13 cellular contexts compared by ENCODE assay signal in genomic region chr1:118429856-118430255, GRCh38.
DNase-seq lines count a peak whose midpoint lies in the region.
"Had no signal": no experiment of that assay in that cellular context is flagged by ENCODE, and none has a peak within 500 bp of the region (broad histone marks: within the 10 kb centered on the region; RNA-seq: fewer than 3 reads in every experiment).

No MANE protein-coding gene starts in this region.

- DNase-seq in SKM-1 treated with dmso at 0.1 percent for 144 hours (lab: John Stamatoyannopoulos, UW; ENCODE audit: unreplicated experiment), result peak; percentile 53
- no peak for DNase-seq in SKM-1 (lab: John Stamatoyannopoulos, UW; ENCODE audit: unreplicated experiment)
- peak; percentile 5 for DNase-seq in NAMALWA (ENCODE audit: low spot score)
- DNase-seq in OCI-M1 (lab: John Stamatoyannopoulos, UW), result peak; percentile 33
- no peak for DNase-seq in NCI-H2107 treated with DMSO at 0.1 percent for 48 hours (lab: John Stamatoyannopoulos, UW; ENCODE audit: unreplicated experiment)
- DNase-seq in NCI-H1417 treated with DMSO at 0.1 percent for 48 hours (lab: John Stamatoyannopoulos, UW), result no peak
- no peak for DNase-seq in CD1c-positive myeloid dendritic cell (ENCODE audit: extremely low spot score)
- DNase-seq: ACHN; Calu3; CD4-positive, alpha-beta T cell; DMS 273 treated with DMSO at 0.1 percent for 48 hours; HCEC 1CT; HFFc6 had no signal

Comparison
In these comparisons a context has a peak if more than half of its experiments do, and no peak if none do; other contexts are left out.
1. DNase-seq: peak in SKM-1 treated with dmso at 0.1 percent for 144 hours (single experiment), NAMALWA (single experiment) and OCI-M1 (single experiment); none in SKM-1 (single experiment), NCI-H2107 treated with DMSO at 0.1 percent for 48 hours (single experiment), NCI-H1417 treated with DMSO at 0.1 percent for 48 hours (single experiment) and CD1c-positive myeloid dendritic cell (single experiment).